Comparison of ENCODE assay signal across 12 cellular contexts in the genomic region with DNA sequence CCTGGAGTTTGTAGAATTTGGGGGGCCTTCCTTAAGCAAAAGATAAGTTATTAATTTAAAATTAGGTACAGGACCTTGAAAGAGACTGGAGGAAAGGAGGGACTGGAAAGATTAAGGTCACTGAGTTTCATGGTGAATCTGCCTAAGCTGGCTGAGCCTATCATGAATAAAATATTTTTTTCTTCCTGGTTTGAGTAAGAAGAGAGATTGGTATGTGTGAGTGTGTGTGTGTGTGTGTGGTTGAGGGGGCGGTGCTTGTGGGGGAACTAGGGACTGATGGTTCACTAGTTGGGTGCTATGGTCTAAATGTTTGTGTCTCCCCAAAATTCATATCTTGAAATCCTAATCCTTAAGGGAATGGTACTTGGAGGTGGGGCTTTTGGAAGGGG.
DNase-seq lines count a peak whose midpoint lies in the region; ATAC-seq and TF ChIP-seq lines count a peak whose summit lies in the region.
"Had no signal": no experiment of that assay in that cellular context is flagged by ENCODE, and none has a peak within 500 bp of the region (broad histone marks: within the 10 kb centered on the region; RNA-seq: fewer than 3 reads in every experiment).

No MANE protein-coding gene starts in this region.

- H3K9ac ChIP-seq in adipocyte (ENCODE audit: low read length): no peak overlapping the region

- peaks cover 19% of the 10 kb centered on the region for H3K4me1 ChIP-seq in adipocyte (ENCODE audit: control insufficient read depth, insufficient read depth, low read length)
- peaks cover 17% of the 10 kb centered on the region for H3K4me1 ChIP-seq in foreskin keratinocyte
- peaks cover 14% of the 10 kb centered on the region for H3K4me1 ChIP-seq in vagina

- peak in 2 of 3 donors; percentile 8 to 14 for DNase-seq in stimulated activated CD4-positive, alpha-beta T cell treated with anti-CD3 and anti-CD28 coated beads, TNF-alpha, amount 100 ng/mL, for 48 hours (ENCODE audit: low read depth in 3 of 3)
- DNase-seq in stimulated activated CD4-positive, alpha-beta T cell treated with anti-CD3 and anti-CD28 coated beads, Interleukin-4, amount 100 ng/mL, for 1 hour: no peak
- no peak for DNase-seq in adipocyte (ENCODE audit: low read depth)
- peak; percentile 62 to 78 for DNase-seq in foreskin keratinocyte
- DNase-seq in vagina (ENCODE audit: extremely low spot score in 2 of 2): no peak
- no peak for DNase-seq in LoVo (ENCODE audit: low spot score)
- DNase-seq in mesenteric fat pad (ENCODE audit: low spot score): no peak
- DNase-seq: activated naive CD4-positive, alpha-beta T cell treated with Interleukin-2 at 50 U/mL for 16 hours; hippocampal formation; NCI-H1092; SIG-M5 had no signal

- no peak for TF ChIP-seq POLR2A in vagina (IDR thresholded peaks at IDR 0.05)

- H3K36me3 ChIP-seq in adipocyte (ENCODE audit: control insufficient read depth, insufficient read depth, low read length, severe bottlenecking) (no peaks in the 10 kb centered on the region), vagina (no peaks in the 10 kb centered on the region)

- H3K9me3 ChIP-seq in adipocyte (ENCODE audit: control insufficient read depth, low read length): no peaks in the 10 kb centered on the region
- H3K9me3 ChIP-seq in vagina: no peaks in the 10 kb centered on the region

- TF ChIP-seq CTCF in foreskin keratinocyte (conservative IDR thresholded peaks at IDR 0.05) (no peak), vagina (IDR thresholded peaks at IDR 0.05) (no peak)

- intact Hi-C loops in vagina (cut with DNase I): no loop called here

- H3K27ac ChIP-seq in foreskin keratinocyte (peak overlapping the region; percentile 93), vagina (peak overlapping the region; percentile 74)

- ATAC-seq in foreskin keratinocyte (peak; percentile 63), GM19455 (IDR thresholded peaks at IDR 0.05; ENCODE audit: unreplicated experiment) (no peak)

- no peaks in the 10 kb centered on the region for H3K27me3 ChIP-seq in adipocyte (replicated peaks; ENCODE audit: control insufficient read depth, insufficient read depth, low read length)
- no peaks in the 10 kb centered on the region for H3K27me3 ChIP-seq in foreskin keratinocyte
- H3K27me3 ChIP-seq in vagina: no peaks in the 10 kb centered on the region

- H3K4me3 ChIP-seq in adipocyte (ENCODE audit: low read length) (peak overlapping the region; percentile 71), vagina (no peak overlapping the region)

Comparison
In these comparisons a context has a peak if more than half of its experiments do, and no peak if none do; other contexts are left out.
1. DNase-seq: peak in stimulated activated CD4-positive, alpha-beta T cell treated with anti-CD3 and anti-CD28 coated beads, TNF-alpha, amount 100 ng/mL, for 48 hours (2 of 3) and foreskin keratinocyte (2 of 2); none in stimulated activated CD4-positive, alpha-beta T cell treated with anti-CD3 and anti-CD28 coated beads, Interleukin-4, amount 100 ng/mL, for 1 hour (single experiment), adipocyte (single experiment), vagina (0 of 2), LoVo (single experiment) and mesenteric fat pad (single experiment).